In genomic region chr2:51813245-51813644, GRCh38 we compare ENCODE assay signal across 22 cellular contexts.
A peak's percentile ranks its signal among the peaks of the same experiment; 100 is the strongest.
DNase-seq lines count a peak whose midpoint lies in the region; ATAC-seq and TF ChIP-seq lines count a peak whose summit lies in the region.
"Had no signal": no experiment of that assay in that cellular context is flagged by ENCODE, and none has a peak within 500 bp of the region (broad histone marks: within the 10 kb centered on the region; RNA-seq: fewer than 3 reads in every experiment).

No MANE protein-coding gene starts in this region.

- H4K20me1 ChIP-seq in neural progenitor cell (ENCODE audit: low read depth), result no peaks in the 10 kb centered on the region

- CTCF ChIA-PET in MCF 10A (lab: Yijun Ruan, JAX), result no interaction called here

- H3K9me3 Mint-ChIP-seq in MCF 10A (ENCODE audit: unreplicated experiment) (no peaks in the 10 kb centered on the region), neural progenitor cell (no peaks in the 10 kb centered on the region)

- H3K4me1 Mint-ChIP-seq in MCF 10A (ENCODE audit: insufficient read depth, unreplicated experiment), result peaks cover 22% of the 10 kb centered on the region
- H3K4me1 Mint-ChIP-seq in neural progenitor cell, result no peaks in the 10 kb centered on the region
- H3K4me1 Mint-ChIP-seq: naive B cell had no signal

- H3K4me2 ChIP-seq in neural progenitor cell, result no peak overlapping the region
- H3K4me2 ChIP-seq: A549 had no signal

- peak; percentile 52 for DNase-seq in MCF 10A (ENCODE audit: unreplicated experiment)
- no peak for DNase-seq in breast epithelium (ENCODE audit: low spot score in 2 of 2)
- DNase-seq in amniotic epithelial cell (ENCODE audit: low read depth), result peak; percentile 32
- peak; percentile 67 for DNase-seq in fibroblast of peridontal ligament (ENCODE audit: extremely low read depth)
- no peak for DNase-seq in HuH-7.5 (ENCODE audit: low spot score)
- DNase-seq in neural progenitor cell (ENCODE audit: low spot score), result no peak
- no peak for DNase-seq in NCI-H2196 treated with DMSO at 0.1 percent for 48 hours (lab: John Stamatoyannopoulos, UW; ENCODE audit: unreplicated experiment)
- DNase-seq: activated CD4-positive, alpha-beta T cell treated with anti-CD3 and anti-CD28 coated beads, Interleukin-2, amount 50 U/mL, for 1 hour; CD4-positive, alpha-beta T cell; central memory CD4-positive, alpha-beta T cell; effector memory CD4-positive, alpha-beta T cell; KG1; naive B cell; NCI-H1417; NCI-H345; spleen; stimulated activated naive CD4-positive, alpha-beta T cell; T1000; upper lobe of right lung had no signal

- H3K27ac ChIP-seq in breast epithelium (no peak overlapping the region), neural progenitor cell (no peak overlapping the region)
- H3K27ac ChIP-seq: A549, spleen, upper lobe of right lung had no signal

- no peaks in the 10 kb centered on the region for H3K27me3 ChIP-seq in breast epithelium
- H3K27me3 ChIP-seq in neural progenitor cell, result no peaks in the 10 kb centered on the region
- H3K27me3 ChIP-seq: spleen, upper lobe of right lung had no signal

- H3K4me3 ChIP-seq in breast epithelium (no peak overlapping the region), neural progenitor cell (no peak overlapping the region)
- H3K4me3 ChIP-seq: A549, spleen, upper lobe of right lung had no signal

- H3K36me3 ChIP-seq in breast epithelium (no peaks in the 10 kb centered on the region), neural progenitor cell (no peaks in the 10 kb centered on the region)
- H3K36me3 ChIP-seq: spleen, upper lobe of right lung had no signal

- no peaks in the 10 kb centered on the region for H3F3A ChIP-seq in neural progenitor cell (ENCODE audit: low read depth)

- H3K27me3 Mint-ChIP-seq in MCF 10A (ENCODE audit: insufficient read depth, unreplicated experiment) (no peaks in the 10 kb centered on the region), neural progenitor cell (ENCODE audit: insufficient read depth, low read depth) (peaks cover 2% of the 10 kb centered on the region)
- H3K27me3 Mint-ChIP-seq: activated naive CD8-positive, alpha-beta T cell; CD4-positive, alpha-beta T cell; naive B cell had no signal

- no peak overlapping the region for H3K9ac ChIP-seq in neural progenitor cell

- H3K79me2 ChIP-seq in neural progenitor cell (ENCODE audit: low read depth), result no peaks in the 10 kb centered on the region

- H3K4me1 ChIP-seq in breast epithelium (no peaks in the 10 kb centered on the region), neural progenitor cell (no peaks in the 10 kb centered on the region)
- H3K4me1 ChIP-seq: A549, spleen, upper lobe of right lung had no signal

- no peak for TF ChIP-seq CTCF in MCF 10A (IDR thresholded peaks at IDR 0.05; ENCODE audit: unreplicated experiment)
- TF ChIP-seq CTCF in breast epithelium (IDR thresholded peaks at IDR 0.05), result no peak
- no peak for TF ChIP-seq CTCF in neural progenitor cell (IDR thresholded peaks at IDR 0.05)

- TF ChIP-seq POLR2A in breast epithelium (IDR thresholded peaks at IDR 0.05), result no peak

- H3K4me3 Mint-ChIP-seq in MCF 10A (ENCODE audit: unreplicated experiment) (no peak overlapping the region), neural progenitor cell (no peak overlapping the region)
- H3K4me3 Mint-ChIP-seq: activated naive CD8-positive, alpha-beta T cell; CD4-positive, alpha-beta T cell; naive B cell had no signal

- no peak overlapping the region for H2AFZ ChIP-seq in neural progenitor cell (replicated peaks)

- peak overlapping the region; percentile 46 for H3K27ac Mint-ChIP-seq in MCF 10A (ENCODE audit: low read depth, unreplicated experiment)
- H3K27ac Mint-ChIP-seq in neural progenitor cell, result no peak overlapping the region
- H3K27ac Mint-ChIP-seq: activated naive CD8-positive, alpha-beta T cell; CD4-positive, alpha-beta T cell; naive B cell had no signal

- POLR2A ChIA-PET in MCF 10A (lab: Yijun Ruan, JAX), result no interaction called here

- ATAC-seq in GM21825 (IDR thresholded peaks at IDR 0.05; ENCODE audit: unreplicated experiment), result no peak
- ATAC-seq: A549, upper lobe of right lung had no signal

- H3K36me3 Mint-ChIP-seq in MCF 10A (ENCODE audit: insufficient read depth, unreplicated experiment), result no peaks in the 10 kb centered on the region
- H3K36me3 Mint-ChIP-seq in neural progenitor cell, result no peaks in the 10 kb centered on the region
- H3K36me3 Mint-ChIP-seq: activated naive CD8-positive, alpha-beta T cell; naive B cell had no signal

- BruUV-seq in MCF 10A (replicated peaks; lab: Mats Ljungman, UMichigan), result no TSS peak

- intact Hi-C loops in MCF 10A (cut with micrococcal nuclease), result no loop called here
- intact Hi-C loops in breast epithelium (cut with DNase I; ENCODE audit: low total_unique reads), result no loop called here

- H3K9me3 ChIP-seq in breast epithelium (no peaks in the 10 kb centered on the region), neural progenitor cell (ENCODE audit: low read depth) (no peaks in the 10 kb centered on the region)
- H3K9me3 ChIP-seq: A549, spleen, upper lobe of right lung had no signal

Comparison
In these comparisons a context has a peak if more than half of its experiments do, and no peak if none do; other contexts are left out.
1. DNase-seq: peak in MCF 10A (single experiment), amniotic epithelial cell (single experiment) and fibroblast of peridontal ligament (single experiment); none in breast epithelium (0 of 2), HuH-7.5 (single experiment), neural progenitor cell (single experiment) and NCI-H2196 treated with DMSO at 0.1 percent for 48 hours (single experiment).